ENCODE assay signal across 9 cellular contexts in the genomic region with DNA sequence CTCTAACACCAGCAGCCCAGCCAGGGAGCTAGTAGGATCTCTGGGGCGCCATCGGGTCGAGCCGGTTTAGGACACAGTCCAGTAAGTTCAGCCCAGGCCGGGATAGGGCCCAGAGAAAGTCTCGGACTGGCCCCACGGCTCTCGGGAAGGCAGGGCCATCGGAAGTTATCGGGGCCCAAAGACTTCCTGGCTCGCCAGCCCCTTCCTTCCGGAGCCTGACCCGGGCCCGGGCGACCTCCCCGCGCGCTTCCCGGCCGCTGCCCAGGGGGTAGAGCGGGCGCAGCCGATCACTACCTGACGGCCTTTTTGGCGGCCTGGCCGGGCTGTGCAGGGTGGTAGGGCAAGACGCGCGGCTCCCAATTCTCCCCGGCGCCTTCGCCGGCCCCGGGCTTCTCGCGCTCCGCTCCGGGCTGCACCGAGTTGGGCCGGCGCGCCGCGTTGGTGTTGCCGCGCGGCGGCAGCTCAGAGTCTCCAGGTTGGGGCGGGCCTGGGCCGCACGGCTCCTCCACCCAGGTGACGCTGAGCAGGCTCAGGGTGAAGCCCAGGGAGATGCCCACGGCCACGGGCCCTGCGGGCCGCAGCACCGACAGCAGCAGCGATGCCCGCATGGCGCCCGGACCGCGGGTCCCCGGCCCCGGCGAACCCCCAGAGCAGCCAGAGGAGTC. TPM values are rescaled to one million over a fixed set of nuclear protein-coding genes. Genes with fewer than 3 reads are reported as not detected.
DNase-seq lines count a peak whose midpoint lies in the region; ATAC-seq and TF ChIP-seq lines count a peak whose summit lies in the region.
"Had no signal": no experiment of that assay in that cellular context is flagged by ENCODE, and none has a peak within 500 bp of the region (broad histone marks: within the 10 kb centered on the region; RNA-seq: fewer than 3 reads in every experiment).

No MANE protein-coding gene starts in this region.

- H3K36me3 ChIP-seq in HUES64 (ENCODE audit: insufficient read depth, low read length) (peaks cover 21% of the 10 kb centered on the region), hepatocyte (replicated peaks; ENCODE audit: insufficient read depth, low read depth) (no peaks in the 10 kb centered on the region), skeletal muscle satellite cell (ENCODE audit: insufficient read depth, low read length) (peaks cover 26% of the 10 kb centered on the region)

- H3K79me2 ChIP-seq in hepatocyte = peaks cover 16% of the 10 kb centered on the region

- TF ChIP-seq CTCF in hepatocyte (IDR thresholded peaks at IDR 0.05; ENCODE audit: poor library complexity) = no peak

- peak overlapping the region; percentile 89 for H3K4me3 ChIP-seq in HUES64 (ENCODE audit: low read length)
- peak overlapping the region; percentile 84 for H3K4me3 ChIP-seq in hepatocyte
- H3K4me3 ChIP-seq in skeletal muscle satellite cell (ENCODE audit: low read length) = peak overlapping the region; percentile 95

- peak overlapping the region; percentile 72 for H3K27ac Mint-ChIP-seq in activated naive CD8-positive, alpha-beta T cell treated with anti-CD3 and anti-CD28 coated beads, Interleukin-2, amount 50 U/mL, for 24 hours

- H4K20me1 ChIP-seq in hepatocyte (ENCODE audit: insufficient read depth, poor library complexity, severe bottlenecking) = peaks cover 21% of the 10 kb centered on the region

- H3K4me2 ChIP-seq in hepatocyte (peak overlapping the region; percentile 88), skeletal muscle satellite cell (ENCODE audit: low read length) (peak overlapping the region; percentile 97)

- peaks cover 9% of the 10 kb centered on the region for H3K4me1 ChIP-seq in HUES64 (ENCODE audit: insufficient read depth, low read length)
- H3K4me1 ChIP-seq in hepatocyte (ENCODE audit: insufficient read depth) = peaks cover 20% of the 10 kb centered on the region
- peaks cover 17% of the 10 kb centered on the region for H3K4me1 ChIP-seq in skeletal muscle satellite cell (ENCODE audit: control insufficient read depth, insufficient read depth, low read length)

- H3K27ac ChIP-seq in HUES64 (ENCODE audit: low read depth, low read length) (peak overlapping the region; percentile 70; the same call in 1 of the 2 replicates), hepatocyte (peak overlapping the region; percentile 93)

- peaks cover 6% of the 10 kb centered on the region for H3K36me3 Mint-ChIP-seq in activated naive CD8-positive, alpha-beta T cell treated with anti-CD3 and anti-CD28 coated beads, Interleukin-2, amount 50 U/mL, for 24 hours (ENCODE audit: low read depth)

- H2AFZ ChIP-seq in hepatocyte = peak overlapping the region; percentile 51

- H3K27me3 Mint-ChIP-seq in activated naive CD8-positive, alpha-beta T cell treated with anti-CD3 and anti-CD28 coated beads, Interleukin-2, amount 50 U/mL, for 24 hours = peaks cover 14% of the 10 kb centered on the region

- H3K9ac ChIP-seq in HUES64 (ENCODE audit: low read depth, low read length) (peak overlapping the region; percentile 71), skeletal muscle satellite cell (ENCODE audit: low read depth, low read length) (peak overlapping the region; percentile 95)

- H3K27me3 ChIP-seq in HUES64 (ENCODE audit: insufficient read depth, low read length) = peaks cover 27% of the 10 kb centered on the region
- no peaks in the 10 kb centered on the region for H3K27me3 ChIP-seq in hepatocyte
- H3K27me3 ChIP-seq in skeletal muscle satellite cell (ENCODE audit: control insufficient read depth, insufficient read depth, low read length) = no peaks in the 10 kb centered on the region

- peaks cover 24% of the 10 kb centered on the region for H3K4me1 Mint-ChIP-seq in activated naive CD8-positive, alpha-beta T cell treated with anti-CD3 and anti-CD28 coated beads, Interleukin-2, amount 50 U/mL, for 24 hours

- H3K9me3 ChIP-seq in HUES64 (ENCODE audit: insufficient read depth, low read depth, low read length) (no peaks in the 10 kb centered on the region), hepatocyte (ENCODE audit: low read depth) (no peaks in the 10 kb centered on the region), skeletal muscle satellite cell (replicated peaks; ENCODE audit: low read length) (no peaks in the 10 kb centered on the region)

- peak; percentile 26 for ATAC-seq in GM21576 (IDR thresholded peaks at IDR 0.05; ENCODE audit: unreplicated experiment)
- peak; percentile 51 for ATAC-seq in activated naive CD8-positive, alpha-beta T cell treated with anti-CD3 and anti-CD28 coated beads, Interleukin-2, amount 50 U/mL, for 24 hours

- H3K9me3 Mint-ChIP-seq in activated naive CD8-positive, alpha-beta T cell treated with anti-CD3 and anti-CD28 coated beads, Interleukin-2, amount 50 U/mL, for 24 hours = no peaks in the 10 kb centered on the region

- WGBS in HUES64 = under 1% methylated on average over 66 of the region's 66 CpGs
- WGBS in hepatocyte (ENCODE audit: low lambda C conversion rate, missing lambda C conversion rate) = 2% methylated on average over 65 of the region's 66 CpGs

- no peaks in the 10 kb centered on the region for H3K9me2 ChIP-seq in hepatocyte (replicated peaks; ENCODE audit: insufficient read depth)

- peak; percentile 60 for DNase-seq in NK-92 treated with Interleukin-12 subunit alpha and Interleukin-12 subunit beta, amount 100 ng/mL, for 24 hours (lab: John Stamatoyannopoulos, UW)
- DNase-seq in NK-92 (lab: John Stamatoyannopoulos, UW; ENCODE audit: unreplicated experiment) (no peak), hepatocyte (ENCODE audit: low spot score) (peak; percentile 76), iPS-NIHi7 (ENCODE audit: extremely low spot score) (no peak)
- no peak for DNase-seq in activated naive CD8-positive, alpha-beta T cell treated with anti-CD3 and anti-CD28 coated beads, Interleukin-2, amount 50 U/mL, for 24 hours

- peak overlapping the region; percentile 92 for H3K4me3 Mint-ChIP-seq in activated naive CD8-positive, alpha-beta T cell treated with anti-CD3 and anti-CD28 coated beads, Interleukin-2, amount 50 U/mL, for 24 hours

RNA-seq across cellular contexts. Expression of a gene that starts 0.5 kb away (rescaled TPM):
- polyA plus RNA-seq in HUES64 (2013, experiment 1 of 2) = 39.6 TPM
- 37.0 TPM for polyA plus RNA-seq in HUES64 (2013, experiment 2 of 2)
- total RNA-seq in hepatocyte = 180 and 193 TPM in 2 replicates
- 315 and 361 TPM in 2 replicates for polyA plus RNA-seq in hepatocyte
- 130 and 146 TPM in 2 replicates for total RNA-seq in skeletal muscle satellite cell (2012; rRNA removed)

RNA-seq across cellular contexts. Expression of a gene that starts 0.8 kb away (rescaled TPM):
- polyA plus RNA-seq in HUES64 (2013, experiment 1 of 2) = 6.3 TPM
- 5.6 TPM for polyA plus RNA-seq in HUES64 (2013, experiment 2 of 2)
- total RNA-seq in hepatocyte = 7.3 and 8.0 TPM in 2 replicates
- 10.4 and 12.2 TPM in 2 replicates for polyA plus RNA-seq in hepatocyte
- total RNA-seq in skeletal muscle satellite cell (2012; rRNA removed) = 0.51 and 1.3 TPM in 2 replicates

RNA-seq across cellular contexts. Expression of a gene that starts 28.3 kb away (rescaled TPM):
- 56.3 TPM for polyA plus RNA-seq in HUES64 (2013, experiment 1 of 2)
- 65.5 TPM for polyA plus RNA-seq in HUES64 (2013, experiment 2 of 2)
- 72.4 and 84.6 TPM in 2 replicates for total RNA-seq in hepatocyte
- 61.0 and 73.7 TPM in 2 replicates for polyA plus RNA-seq in hepatocyte
- 24.6 and 34.5 TPM in 2 replicates for total RNA-seq in skeletal muscle satellite cell (2012; rRNA removed)

RNA-seq across cellular contexts. Expression of a gene that starts 28.8 kb away (rescaled TPM):
- 0.10 TPM for polyA plus RNA-seq in HUES64 (2013, experiment 1 of 2)
- polyA plus RNA-seq in HUES64 (2013, experiment 2 of 2) = 0.51 TPM
- not detected in 2 replicates for total RNA-seq in hepatocyte
- 0.07 TPM in 1 of 2 replicates, not detected in the other for polyA plus RNA-seq in hepatocyte
- not detected in 2 replicates for total RNA-seq in skeletal muscle satellite cell (2012; rRNA removed)
- total RNA-seq: renal cortical epithelial cell had no signal

RNA-seq across cellular contexts. Expression of a gene that starts 29.0 kb away (rescaled TPM):
- 0.30 TPM for polyA plus RNA-seq in HUES64 (2013, experiment 1 of 2)
- polyA plus RNA-seq in HUES64 (2013, experiment 2 of 2) = 0.51 TPM
- total RNA-seq in hepatocyte = 3.3 and 5.6 TPM in 2 replicates
- polyA plus RNA-seq in hepatocyte = 8.1 and 9.2 TPM in 2 replicates
- 0.25 TPM in 1 of 2 replicates, not detected in the other for total RNA-seq in skeletal muscle satellite cell (2012; rRNA removed)

Comparison
In these comparisons a context has a peak if more than half of its experiments do, and no peak if none do; other contexts are left out.
1. DNase-seq: peak in NK-92 treated with Interleukin-12 subunit alpha and Interleukin-12 subunit beta, amount 100 ng/mL, for 24 hours (single experiment) and hepatocyte (single experiment); none in NK-92 (single experiment), activated naive CD8-positive, alpha-beta T cell treated with anti-CD3 and anti-CD28 coated beads, Interleukin-2, amount 50 U/mL, for 24 hours (single experiment) and iPS-NIHi7 (single experiment).
2. Peak in every context shown above with its lines, with median percentiles within 50 percentile points of each other: H3K4me3 ChIP-seq.